ENCODE assay signal across 1 cellular context in the genomic region with DNA sequence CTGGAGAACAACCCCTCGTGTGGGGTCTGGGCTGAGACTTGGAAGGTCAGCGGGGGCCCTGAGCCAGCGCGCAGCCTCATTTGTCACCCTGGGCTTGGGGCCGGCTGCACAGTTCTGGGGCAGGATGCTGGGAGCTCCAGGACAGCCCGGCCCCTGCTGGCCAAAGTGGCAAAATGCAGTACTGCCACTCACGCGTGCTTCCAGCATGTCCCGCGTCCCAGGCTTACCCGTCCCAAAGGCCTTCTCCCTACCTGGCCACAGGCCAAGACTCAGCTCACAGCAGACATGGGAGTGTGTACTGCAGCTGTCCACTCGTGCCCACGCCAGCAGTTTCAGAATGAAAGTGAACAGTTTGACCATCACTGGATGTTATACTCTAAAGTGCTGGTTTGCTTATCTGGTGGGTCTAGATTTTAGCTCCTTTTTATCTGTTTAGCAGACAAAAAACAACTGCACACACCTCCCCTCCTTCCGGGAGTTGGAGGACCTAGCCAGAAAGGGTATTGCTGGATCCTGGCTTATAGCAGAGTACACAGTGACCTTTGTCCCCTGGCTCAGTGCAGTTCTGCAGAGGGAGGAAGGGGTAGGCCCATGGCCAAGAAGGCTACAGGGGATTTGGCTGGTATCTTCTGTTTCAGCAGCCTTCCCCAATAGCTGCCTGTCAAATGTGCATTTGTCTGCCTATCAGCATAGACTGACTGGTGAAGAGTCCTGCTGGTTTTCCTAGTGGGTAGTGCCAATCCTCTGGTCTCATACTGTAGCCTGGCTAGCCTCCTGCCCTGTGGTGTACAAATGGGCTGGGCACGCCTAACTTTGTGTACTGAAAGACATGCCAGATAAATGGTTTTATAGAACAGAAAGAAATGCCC.
A peak's percentile ranks its signal among the peaks of the same experiment; 100 is the strongest.
TF ChIP-seq lines count a peak whose summit lies in the region.

No MANE protein-coding gene starts in this region.

TF ChIP-seq in K562, 482 proteins besides CTCF, POLR2A, EP300 and RAD21 (continued from another document and continues in another):
- TF ChIP-seq ZBTB49 (CRISPR knock-in tag; IDR thresholded peaks at IDR 0.05; ENCODE audit: borderline replicate concordance), result no peak
- no peak for TF ChIP-seq CEBPG (CRISPR knock-in tag; IDR thresholded peaks at IDR 0.05)
- TF ChIP-seq CEBPG (tag; conservative IDR thresholded peaks at IDR 0.05 in 1 of 2, IDR thresholded peaks at IDR 0.05 in 1 of 2), result no peak
- no peak for TF ChIP-seq FOXA3 (CRISPR knock-in tag; conservative IDR thresholded peaks at IDR 0.05 in 1 of 2, IDR thresholded peaks at IDR 0.05 in 1 of 2)
- TF ChIP-seq KLF16 (IDR thresholded peaks at IDR 0.05), result no peak
- TF ChIP-seq ZBTB8A (IDR thresholded peaks at IDR 0.05; ENCODE audit: partially characterized antibody), result no peak
- TF ChIP-seq HDAC3 (IDR thresholded peaks at IDR 0.05; ENCODE audit: borderline replicate concordance, partially characterized antibody), result no peak
- TF ChIP-seq FOXK2 (conservative IDR thresholded peaks at IDR 0.05 in 1 of 2, IDR thresholded peaks at IDR 0.05 in 1 of 2; ENCODE audit: low read depth in 2 of 2), result no peak
- no peak for TF ChIP-seq LCOR (CRISPR knock-in tag; IDR thresholded peaks at IDR 0.05)
- TF ChIP-seq, protein P1, sequence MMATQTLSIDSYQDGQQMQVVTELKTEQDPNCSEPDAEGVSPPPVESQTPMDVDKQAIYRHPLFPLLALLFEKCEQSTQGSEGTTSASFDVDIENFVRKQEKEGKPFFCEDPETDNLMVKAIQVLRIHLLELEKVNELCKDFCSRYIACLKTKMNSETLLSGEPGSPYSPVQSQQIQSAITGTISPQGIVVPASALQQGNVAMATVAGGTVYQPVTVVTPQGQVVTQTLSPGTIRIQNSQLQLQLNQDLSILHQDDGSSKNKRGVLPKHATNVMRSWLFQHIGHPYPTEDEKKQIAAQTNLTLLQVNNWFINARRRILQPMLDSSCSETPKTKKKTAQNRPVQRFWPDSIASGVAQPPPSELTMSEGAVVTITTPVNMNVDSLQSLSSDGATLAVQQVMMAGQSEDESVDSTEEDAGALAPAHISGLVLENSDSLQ (IDR thresholded peaks at IDR 0.05), result peak; percentile 66
- TF ChIP-seq KDM2B (CRISPR knock-in tag; IDR thresholded peaks at IDR 0.05), result no peak
- TF ChIP-seq ARNT (IDR thresholded peaks at IDR 0.05), result no peak
- TF ChIP-seq HNRNPK (IDR thresholded peaks at IDR 0.05; ENCODE audit: low read depth, low read length, poor library complexity, severe bottlenecking), result no peak
- 0 out of 4 replicates have a peak, but pooled peaks of 1 of the 2 experiments have one; percentile 49 for TF ChIP-seq MAZ (CRISPR knock-in tag; conservative IDR thresholded peaks at IDR 0.05 in 1 of 2, IDR thresholded peaks at IDR 0.05 in 1 of 2)
- TF ChIP-seq MXD1 (CRISPR knock-in tag; IDR thresholded peaks at IDR 0.05; ENCODE audit: borderline replicate concordance, poor library complexity, severe bottlenecking), result no peak
- TF ChIP-seq HEY1 (CRISPR knock-in tag; IDR thresholded peaks at IDR 0.05; ENCODE audit: borderline replicate concordance), result no peak
- peak; percentile 34; the same call in 1 of the 2 replicates for TF ChIP-seq ETS1 (conservative IDR thresholded peaks at IDR 0.05; ENCODE audit: control insufficient read depth, low read depth, low read length)
- peak; percentile 56 for TF ChIP-seq GABPB1 (CRISPR knock-in tag; IDR thresholded peaks at IDR 0.05)
- TF ChIP-seq NFATC3 (IDR thresholded peaks at IDR 0.05), result no peak
- TF ChIP-seq NCOA2 (IDR thresholded peaks at IDR 0.05; ENCODE audit: partially characterized antibody in 2 of 2), result no peak
- no peak for TF ChIP-seq MCM7 (IDR thresholded peaks at IDR 0.05)
- TF ChIP-seq, protein P2, sequence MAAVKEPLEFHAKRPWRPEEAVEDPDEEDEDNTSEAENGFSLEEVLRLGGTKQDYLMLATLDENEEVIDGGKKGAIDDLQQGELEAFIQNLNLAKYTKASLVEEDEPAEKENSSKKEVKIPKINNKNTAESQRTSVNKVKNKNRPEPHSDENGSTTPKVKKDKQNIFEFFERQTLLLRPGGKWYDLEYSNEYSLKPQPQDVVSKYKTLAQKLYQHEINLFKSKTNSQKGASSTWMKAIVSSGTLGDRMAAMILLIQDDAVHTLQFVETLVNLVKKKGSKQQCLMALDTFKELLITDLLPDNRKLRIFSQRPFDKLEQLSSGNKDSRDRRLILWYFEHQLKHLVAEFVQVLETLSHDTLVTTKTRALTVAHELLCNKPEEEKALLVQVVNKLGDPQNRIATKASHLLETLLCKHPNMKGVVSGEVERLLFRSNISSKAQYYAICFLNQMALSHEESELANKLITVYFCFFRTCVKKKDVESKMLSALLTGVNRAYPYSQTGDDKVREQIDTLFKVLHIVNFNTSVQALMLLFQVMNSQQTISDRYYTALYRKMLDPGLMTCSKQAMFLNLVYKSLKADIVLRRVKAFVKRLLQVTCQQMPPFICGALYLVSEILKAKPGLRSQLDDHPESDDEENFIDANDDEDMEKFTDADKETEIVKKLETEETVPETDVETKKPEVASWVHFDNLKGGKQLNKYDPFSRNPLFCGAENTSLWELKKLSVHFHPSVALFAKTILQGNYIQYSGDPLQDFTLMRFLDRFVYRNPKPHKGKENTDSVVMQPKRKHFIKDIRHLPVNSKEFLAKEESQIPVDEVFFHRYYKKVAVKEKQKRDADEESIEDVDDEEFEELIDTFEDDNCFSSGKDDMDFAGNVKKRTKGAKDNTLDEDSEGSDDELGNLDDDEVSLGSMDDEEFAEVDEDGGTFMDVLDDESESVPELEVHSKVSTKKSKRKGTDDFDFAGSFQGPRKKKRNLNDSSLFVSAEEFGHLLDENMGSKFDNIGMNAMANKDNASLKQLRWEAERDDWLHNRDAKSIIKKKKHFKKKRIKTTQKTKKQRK (IDR thresholded peaks at IDR 0.05; ENCODE audit: borderline replicate concordance, low read depth, low read length), result no peak
- TF ChIP-seq FOXM1 (IDR thresholded peaks at IDR 0.05; ENCODE audit: low read depth), result no peak
- TF ChIP-seq FOXM1 (CRISPR knock-in tag; IDR thresholded peaks at IDR 0.05; ENCODE audit: low read depth), result no peak
- TF ChIP-seq FOSL1 (tag; conservative IDR thresholded peaks at IDR 0.05), result no peak
- TF ChIP-seq, protein P3, sequence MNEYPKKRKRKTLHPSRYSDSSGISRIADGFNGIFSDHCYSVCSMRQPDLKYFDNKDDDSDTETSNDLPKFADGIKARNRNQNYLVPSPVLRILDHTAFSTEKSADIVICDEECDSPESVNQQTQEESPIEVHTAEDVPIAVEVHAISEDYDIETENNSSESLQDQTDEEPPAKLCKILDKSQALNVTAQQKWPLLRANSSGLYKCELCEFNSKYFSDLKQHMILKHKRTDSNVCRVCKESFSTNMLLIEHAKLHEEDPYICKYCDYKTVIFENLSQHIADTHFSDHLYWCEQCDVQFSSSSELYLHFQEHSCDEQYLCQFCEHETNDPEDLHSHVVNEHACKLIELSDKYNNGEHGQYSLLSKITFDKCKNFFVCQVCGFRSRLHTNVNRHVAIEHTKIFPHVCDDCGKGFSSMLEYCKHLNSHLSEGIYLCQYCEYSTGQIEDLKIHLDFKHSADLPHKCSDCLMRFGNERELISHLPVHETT (CRISPR knock-in tag; conservative IDR thresholded peaks at IDR 0.05 in 1 of 2, IDR thresholded peaks at IDR 0.05 in 1 of 2), result no peak
- TF ChIP-seq DACH1 (IDR thresholded peaks at IDR 0.05; ENCODE audit: partially characterized antibody), result no peak
- TF ChIP-seq ZC3H11A (IDR thresholded peaks at IDR 0.05; ENCODE audit: low read depth, low read length), result no peak
- TF ChIP-seq RHOXF2B (CRISPR knock-in tag; conservative IDR thresholded peaks at IDR 0.05), result no peak
- no peak for TF ChIP-seq ZZZ3 (IDR thresholded peaks at IDR 0.05)
- no peak for TF ChIP-seq COPS2 (conservative IDR thresholded peaks at IDR 0.05)
- TF ChIP-seq KLF6 (CRISPR knock-in tag; IDR thresholded peaks at IDR 0.05; ENCODE audit: borderline replicate concordance), result no peak
- TF ChIP-seq ZNF75A (CRISPR knock-in tag; IDR thresholded peaks at IDR 0.05), result no peak
- no peak for TF ChIP-seq ZNF316 (IDR thresholded peaks at IDR 0.05)
- no peak for TF ChIP-seq FOXA1 (IDR thresholded peaks at IDR 0.05; ENCODE audit: borderline replicate concordance)
- TF ChIP-seq TRIM25 (IDR thresholded peaks at IDR 0.05; ENCODE audit: borderline replicate concordance), result no peak
- TF ChIP-seq EWSR1 (IDR thresholded peaks at IDR 0.05; ENCODE audit: borderline replicate concordance, low read depth, partially characterized antibody), result no peak
- no peak for TF ChIP-seq TFAM (CRISPR knock-in tag; conservative IDR thresholded peaks at IDR 0.05)
- no peak for TF ChIP-seq ZNF41 (CRISPR knock-in tag; conservative IDR thresholded peaks at IDR 0.05)
- TF ChIP-seq POLR2B (IDR thresholded peaks at IDR 0.05; ENCODE audit: low read depth, partially characterized antibody), result no peak
- no peak for TF ChIP-seq ZNF384 (IDR thresholded peaks at IDR 0.05; ENCODE audit: low read depth, low read length)
